Comparison of ENCODE assay signal across 18 cellular contexts in the genomic region with DNA sequence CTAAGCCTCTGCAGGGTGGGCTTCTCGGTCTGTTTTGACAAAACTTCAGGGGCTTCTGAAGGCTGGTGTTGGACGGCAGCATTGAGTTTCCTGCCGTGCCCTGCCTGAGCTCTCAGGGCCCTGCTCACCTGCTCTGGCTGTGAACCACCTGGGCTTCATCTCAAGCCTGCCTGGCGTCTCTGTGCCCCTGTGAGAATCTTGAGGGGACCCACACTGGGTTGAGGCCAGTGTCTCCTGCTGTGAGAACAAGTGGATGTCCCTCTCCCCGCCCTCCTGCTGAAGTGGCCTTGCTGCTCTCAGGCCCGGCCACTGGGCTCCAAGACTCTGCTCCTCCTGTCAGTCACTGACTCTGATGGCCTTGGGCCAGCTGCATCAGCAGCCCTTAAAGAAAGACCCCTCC. TPM values are rescaled to one million over a fixed set of nuclear protein-coding genes. Genes with fewer than 3 reads are reported as not detected.
"Had no signal": no experiment of that assay in that cellular context is flagged by ENCODE, and none has a peak within 500 bp of the region (broad histone marks: within the 10 kb centered on the region; RNA-seq: fewer than 3 reads in every experiment).

No MANE protein-coding gene starts in this region.

- H3K27ac ChIP-seq: foreskin keratinocyte, neutrophil, ovary, psoas muscle, suprapubic skin, tibial nerve had no signal

- DNase-seq: activated CD4-positive, alpha-beta T cell treated with anti-CD3 and anti-CD28 coated beads, Interleukin-2, amount 50 U/mL, for 4 hours; activated CD8-positive, alpha-beta memory T cell treated with anti-CD3 and anti-CD28 coated beads for 24 hours; activated gamma-delta T cell; anterior cingulate cortex; effector CD4-positive, alpha-beta T cell; erythroblast; foreskin keratinocyte; kidney glomerular epithelial cell; ovary; psoas muscle; stimulated activated CD4-positive, alpha-beta T cell treated with anti-CD3 and anti-CD28 coated beads, Interleukin-4, amount 100 ng/mL, for 24 hours; stomach; T-cell had no signal

- H3K36me3 ChIP-seq: ovary had no signal

- ATAC-seq: foreskin keratinocyte, psoas muscle, T-cell, WTC11 had no signal

- H3K4me3 ChIP-seq: ovary, psoas muscle, right atrium auricular region, stomach, suprapubic skin, tibial nerve had no signal

- H3K4me1 ChIP-seq: foreskin keratinocyte, suprapubic skin had no signal

- H3K27me3 ChIP-seq: foreskin keratinocyte, neutrophil, ovary, right atrium auricular region, stomach, suprapubic skin, tibial nerve had no signal

- H3K9me3 ChIP-seq: neutrophil, ovary, psoas muscle, right atrium auricular region, stomach, suprapubic skin, tibial nerve had no signal

RNA-seq across cellular contexts. Expression of a gene that starts 39.5 kb away (rescaled TPM):
- total RNA-seq: foreskin keratinocyte had no signal
